ENCODE assay signal across 7 cellular contexts in the genomic region with DNA sequence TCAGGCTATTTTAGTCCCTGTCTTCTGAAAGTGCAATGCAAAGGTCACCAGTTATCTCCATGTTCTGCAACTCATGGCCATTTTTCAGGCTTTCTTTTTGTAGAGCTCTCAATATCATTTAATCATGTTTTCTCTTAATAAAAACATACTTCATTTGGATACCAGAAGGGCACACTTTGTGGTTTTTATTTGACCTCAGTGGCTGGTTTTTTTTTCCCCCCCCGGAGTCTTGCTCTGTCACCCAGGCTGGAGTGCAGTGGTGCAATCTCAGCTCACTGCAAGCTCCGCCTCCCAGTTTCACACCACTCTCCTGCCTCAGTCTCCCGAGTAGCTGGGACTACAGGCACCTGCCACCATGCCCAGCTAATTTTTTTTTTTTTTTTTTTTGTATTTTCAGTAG.
A peak's percentile ranks its signal among the peaks of the same experiment; 100 is the strongest.
DNase-seq lines count a peak whose midpoint lies in the region; ATAC-seq and TF ChIP-seq lines count a peak whose summit lies in the region.
"Not testable (repeated sequence)": the region's sequence is repeated elsewhere in the genome, so short reads cannot be mapped to it uniquely, and the experiment has no call there.

No MANE protein-coding gene starts in this region.

- not testable (repeated sequence) for TF ChIP-seq CTCF in H9 (conservative IDR thresholded peaks at IDR 0.05); WTC11 (IDR thresholded peaks at IDR 0.05); fibroblast of lung (conservative IDR thresholded peaks at IDR 0.05 in 1 of 2, IDR thresholded peaks at IDR 0.05 in 1 of 2; ENCODE audit: low read depth in 1 of 2, low read length in 2 of 2)

- H4K8ac ChIP-seq in H9 (replicated peaks; ENCODE audit: insufficient read length, low read depth, low read length), result not testable (repeated sequence)

- H3K9me3 ChIP-seq in H9 (ENCODE audit: control insufficient read depth, low read depth, low read length); fibroblast of lung (ENCODE audit: control insufficient read depth, insufficient read depth, low read depth, low read length): not testable (repeated sequence)

- H2BK12ac ChIP-seq in H9 (ENCODE audit: insufficient read length, low read depth, low read length), result not testable (repeated sequence)

- not testable (repeated sequence) for H3K79me1 ChIP-seq in H9 (ENCODE audit: insufficient read depth, low read depth, low read length, poor library complexity, severe bottlenecking)

- not testable (repeated sequence) for H3K4ac ChIP-seq in H9 (ENCODE audit: low read depth, low read length)

- H3K18ac ChIP-seq in H9 (ENCODE audit: insufficient read length, low read depth, low read length), result not testable (repeated sequence)

- H3K4me3 Mint-ChIP-seq in H9, WTC11: not testable (repeated sequence)

- not testable (repeated sequence) for H2AFZ ChIP-seq in H9 (ENCODE audit: low read length); fibroblast of lung (ENCODE audit: low read length)

- not testable (repeated sequence) for H3K9ac ChIP-seq in H9 (ENCODE audit: extremely low read depth, insufficient read length, low read length); fibroblast of lung (ENCODE audit: insufficient read depth, low read length)

- not testable (repeated sequence) for H2AK5ac ChIP-seq in H9 (ENCODE audit: insufficient read length, low read length)

- H3K4me1 Mint-ChIP-seq in H9, result peaks cover 48 to 52% of the 10 kb centered on the region in 2 experiments
- peaks cover 59% of the 10 kb centered on the region for H3K4me1 Mint-ChIP-seq in WTC11

- H3K27ac Mint-ChIP-seq in H9 (peak overlapping the region in 2 of 3 experiments; percentile 49 to 52; a peak in 2 of 7 replicates), WTC11 (peak overlapping the region; percentile 43; the same call in 1 of the 2 replicates)

- peaks cover 36% of the 10 kb centered on the region for H3K79me2 ChIP-seq in H9 (ENCODE audit: insufficient read depth, low read length)
- not testable (repeated sequence) for H3K79me2 ChIP-seq in fibroblast of lung (ENCODE audit: control insufficient read depth, insufficient read depth, low read length)

- H3K36me3 Mint-ChIP-seq in H9 (ENCODE audit: insufficient read depth in 1 of 3, low read depth in 3 of 3), result peaks cover 21 to 34% (median 32%) of the 10 kb centered on the region in 3 experiments
- H3K36me3 Mint-ChIP-seq in WTC11, result peaks cover 29% of the 10 kb centered on the region

- CTCF ChIA-PET in WTC11 (lab: Charles Lee), result not testable (repeated sequence)

- H3K4me2 ChIP-seq in H9 (ENCODE audit: insufficient read depth, insufficient read length, low read length); fibroblast of lung (ENCODE audit: extremely low read depth, insufficient read depth, low read length): not testable (repeated sequence)

- not testable (repeated sequence) for H3K23ac ChIP-seq in H9 (ENCODE audit: insufficient read length, low read depth, low read length)

- DNase-seq in H9; WTC11 (ENCODE audit: low spot score): not testable (repeated sequence)
- peak; percentile 65 for DNase-seq in M059J (ENCODE audit: low read depth)
- peak; percentile 51 for DNase-seq in amniotic epithelial cell (ENCODE audit: low read depth)
- DNase-seq in fibroblast of lung (ENCODE audit: low read depth in 2 of 2), result peak; percentile 18 to 39
- peak; percentile 52 for DNase-seq in iris pigment epithelial cell (ENCODE audit: low read depth)
- DNase-seq in myocyte (ENCODE audit: low read depth), result peak; percentile 14

- ATAC-seq in WTC11, result not testable (repeated sequence)

- H3T11ph ChIP-seq in H9 (ENCODE audit: low read length), result not testable (repeated sequence)

- H2BK20ac ChIP-seq in H9 (ENCODE audit: low read depth, low read length, poor library complexity, severe bottlenecking), result not testable (repeated sequence)

- not testable (repeated sequence) for H3K56ac ChIP-seq in H9 (ENCODE audit: insufficient read length, low read depth, low read length)

- POLR2A ChIA-PET in WTC11 (lab: Charles Lee), result not testable (repeated sequence)

- not testable (repeated sequence) for H3K4me3 ChIP-seq in fibroblast of lung (replicated peaks in 1 of 4; ENCODE audit: control extremely low read depth in 1 of 4, insufficient read depth in 1 of 4, low read depth in 3 of 4, low read length in 4 of 4)

- no CpG with 5 or more reads among the region's 3 CpGs for WGBS in H9 (ENCODE audit: extremely low coverage, insufficient read length, low lambda C conversion rate)

- not testable (repeated sequence) for H3K14ac ChIP-seq in H9 (ENCODE audit: insufficient read depth, low read length)

- H4K20me1 ChIP-seq in H9 (ENCODE audit: control insufficient read depth, insufficient read depth, insufficient read length); fibroblast of lung (ENCODE audit: control insufficient read depth, extremely low read depth, insufficient read depth, low read length): not testable (repeated sequence)

- H3K36me3 ChIP-seq in fibroblast of lung (ENCODE audit: control insufficient read depth, insufficient read depth, low read length), result not testable (repeated sequence)

- H2BK15ac ChIP-seq in H9 (ENCODE audit: low read depth, low read length), result not testable (repeated sequence)

- not testable (repeated sequence) for H4K91ac ChIP-seq in H9 (ENCODE audit: insufficient read length, low read depth, low read length)

- H2BK120ac ChIP-seq in H9 (ENCODE audit: low read depth, low read length, poor library complexity, severe bottlenecking), result not testable (repeated sequence)

- not testable (repeated sequence) for H2BK5ac ChIP-seq in H9 (ENCODE audit: insufficient read length, low read length)

- H3K4me1 ChIP-seq in H9 (ENCODE audit: insufficient read depth, low read length); fibroblast of lung (ENCODE audit: control insufficient read depth, extremely low read depth, insufficient read depth, low read length): not testable (repeated sequence)

- not testable (repeated sequence) for H3K23me2 ChIP-seq in H9 (ENCODE audit: insufficient read length, low read depth, low read length, poor library complexity, severe bottlenecking)

- not testable (repeated sequence) for H3K27me3 ChIP-seq in H9 (ENCODE audit: insufficient read depth, low read length); fibroblast of lung (ENCODE audit: control insufficient read depth, insufficient read depth, low read length)

- not testable (repeated sequence) for H3K27me3 Mint-ChIP-seq in H9 (ENCODE audit: low read depth); WTC11 (ENCODE audit: low read depth)

- not testable (repeated sequence) for H4K5ac ChIP-seq in H9 (ENCODE audit: insufficient read length, low read depth, low read length)

- not testable (repeated sequence) for H3K27ac ChIP-seq in H9 (ENCODE audit: insufficient read length, low read depth, low read length); fibroblast of lung (ENCODE audit: insufficient read depth, low read length)

- H3K9me3 Mint-ChIP-seq in H9 (peaks cover 22 to 24% of the 10 kb centered on the region in 2 experiments; a peak in 4 of 5 replicates), WTC11 (peaks cover 28% of the 10 kb centered on the region)
